ENCODE assay signal across 1 cellular context in genomic region chr6:152952866-152953509, GRCh38.
TF ChIP-seq lines count a peak whose summit lies in the region.

No MANE protein-coding gene starts in this region.

TF ChIP-seq in K562, 482 proteins besides CTCF, POLR2A, EP300 and RAD21 (continued from another document):
- TF ChIP-seq, protein P1, sequence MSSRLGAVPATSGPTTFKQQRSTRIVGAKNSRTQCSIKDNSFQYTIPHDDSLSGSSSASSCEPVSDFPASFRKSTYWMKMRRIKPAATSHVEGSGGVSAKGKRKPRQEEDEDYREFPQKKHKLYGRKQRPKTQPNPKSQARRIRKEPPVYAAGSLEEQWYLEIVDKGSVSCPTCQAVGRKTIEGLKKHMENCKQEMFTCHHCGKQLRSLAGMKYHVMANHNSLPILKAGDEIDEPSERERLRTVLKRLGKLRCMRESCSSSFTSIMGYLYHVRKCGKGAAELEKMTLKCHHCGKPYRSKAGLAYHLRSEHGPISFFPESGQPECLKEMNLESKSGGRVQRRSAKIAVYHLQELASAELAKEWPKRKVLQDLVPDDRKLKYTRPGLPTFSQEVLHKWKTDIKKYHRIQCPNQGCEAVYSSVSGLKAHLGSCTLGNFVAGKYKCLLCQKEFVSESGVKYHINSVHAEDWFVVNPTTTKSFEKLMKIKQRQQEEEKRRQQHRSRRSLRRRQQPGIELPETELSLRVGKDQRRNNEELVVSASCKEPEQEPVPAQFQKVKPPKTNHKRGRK (tag; IDR thresholded peaks at IDR 0.05) = 0 out of 2 replicates have a peak, but pooled peaks have one; percentile 19
- TF ChIP-seq TARDBP (IDR thresholded peaks at IDR 0.05) (no peak), PHB2 (IDR thresholded peaks at IDR 0.05; ENCODE audit: low read depth) (no peak)
- TF ChIP-seq, protein P2, sequence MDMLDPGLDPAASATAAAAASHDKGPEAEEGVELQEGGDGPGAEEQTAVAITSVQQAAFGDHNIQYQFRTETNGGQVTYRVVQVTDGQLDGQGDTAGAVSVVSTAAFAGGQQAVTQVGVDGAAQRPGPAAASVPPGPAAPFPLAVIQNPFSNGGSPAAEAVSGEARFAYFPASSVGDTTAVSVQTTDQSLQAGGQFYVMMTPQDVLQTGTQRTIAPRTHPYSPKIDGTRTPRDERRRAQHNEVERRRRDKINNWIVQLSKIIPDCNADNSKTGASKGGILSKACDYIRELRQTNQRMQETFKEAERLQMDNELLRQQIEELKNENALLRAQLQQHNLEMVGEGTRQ (CRISPR knock-in tag; IDR thresholded peaks at IDR 0.05) = no peak
